24 cellular contexts compared by ENCODE assay signal in genomic region chr7:87497482-87497881, GRCh38. TPM values are rescaled to one million over a fixed set of nuclear protein-coding genes. Genes with fewer than 3 reads are reported as not detected.
"Had no signal": no experiment of that assay in that cellular context is flagged by ENCODE, and none has a peak within 500 bp of the region (broad histone marks: within the 10 kb centered on the region; RNA-seq: fewer than 3 reads in every experiment).

No MANE protein-coding gene starts in this region.

- H3K36me3 Mint-ChIP-seq: mesothelial cell of epicardium, naive B cell had no signal

- H3K4me3 ChIP-seq: colonic mucosa, esophagus muscularis mucosa, gastroesophageal sphincter, heart right ventricle, left ventricle myocardium inferior, lower lobe of right lung, mucosa of descending colon had no signal

- H3K27me3 Mint-ChIP-seq: naive B cell had no signal

- H3K36me3 ChIP-seq: colonic mucosa, esophagus muscularis mucosa, gastroesophageal sphincter, heart right ventricle, left ventricle myocardium inferior, lower lobe of right lung had no signal

- H3K4me1 ChIP-seq: colonic mucosa, esophagus muscularis mucosa, foreskin keratinocyte, gastroesophageal sphincter, heart right ventricle, left ventricle myocardium inferior, lower lobe of right lung had no signal

- H3K9me3 ChIP-seq: colonic mucosa, esophagus muscularis mucosa, gastroesophageal sphincter, lower lobe of right lung, mucosa of descending colon had no signal

- H3K27ac ChIP-seq: colonic mucosa, esophagus muscularis mucosa, foreskin keratinocyte, gastroesophageal sphincter, heart right ventricle, left ventricle myocardium inferior, lower lobe of right lung had no signal

- H3K4me3 Mint-ChIP-seq: dendritic cell treated with granulocyte-macrophage colony-stimulating factor and Interleukin-4, amounts not matched to agents 40 ng/mL and 50 ng/mL, for 4 days; mesothelial cell of epicardium had no signal

- H3K27ac Mint-ChIP-seq: dendritic cell treated with granulocyte-macrophage colony-stimulating factor and Interleukin-4, amounts not matched to agents 40 ng/mL and 50 ng/mL, for 4 days; mesothelial cell of epicardium had no signal

- H3K4me1 Mint-ChIP-seq: mesothelial cell of epicardium had no signal

- FAIRE-seq: endothelial cell of umbilical vein, frontal cortex, islet of Langerhans, keratinocyte had no signal

- DNase-seq: colonic mucosa; cortex of kidney; effector CD4-positive, alpha-beta T cell; effector memory CD4-positive, alpha-beta T cell; foreskin keratinocyte; glutamatergic neuron; head of caudate nucleus; heart right ventricle; hippocampal formation; left cardiac atrium; left ventricle myocardium inferior; lower lobe of right lung; mesenchymal stem cell; mucosa of descending colon; naive B cell had no signal

- H3K9me3 Mint-ChIP-seq: dendritic cell treated with granulocyte-macrophage colony-stimulating factor and Interleukin-4, amounts not matched to agents 40 ng/mL and 50 ng/mL, for 4 days; mesothelial cell of epicardium had no signal

- ATAC-seq: foreskin keratinocyte, gastroesophageal sphincter, heart right ventricle, left cardiac atrium, lower lobe of right lung, mucosa of descending colon had no signal

- H3K27me3 ChIP-seq: colonic mucosa, esophagus muscularis mucosa, foreskin keratinocyte, gastroesophageal sphincter, heart right ventricle had no signal

RNA-seq across cellular contexts. Expression of gene ABCB4, which starts 22.0 kb away (rescaled TPM):
- total RNA-seq: foreskin keratinocyte, lower lobe of right lung, lung microvascular endothelial cell had no signal
- polyA plus RNA-seq: keratinocyte had no signal
